ENCODE assay signal across 8 cellular contexts in genomic region chr15:25783607-25784131, GRCh38.
DNase-seq lines count a peak whose midpoint lies in the region; ATAC-seq and TF ChIP-seq lines count a peak whose summit lies in the region.

No MANE protein-coding gene starts in this region.

- no peak for TF ChIP-seq RAD21 in SK-N-SH (IDR thresholded peaks at IDR 0.05; ENCODE audit: low read length)

- H3K36me3 Mint-ChIP-seq in activated CD8-positive, alpha-beta T cell treated with anti-CD3 and anti-CD28 coated beads, Interleukin-2, amount 10 ng/mL, durations not matched to agents 7 days and 5 days (ENCODE audit: low read depth): peaks cover 15% of the 10 kb centered on the region

- no peaks in the 10 kb centered on the region for H3K9me3 Mint-ChIP-seq in activated CD8-positive, alpha-beta T cell treated with anti-CD3 and anti-CD28 coated beads, Interleukin-2, amount 10 ng/mL, durations not matched to agents 7 days and 5 days (ENCODE audit: insufficient read depth)

- no peaks in the 10 kb centered on the region for H4K20me1 ChIP-seq in SK-N-SH (ENCODE audit: insufficient read depth)

- no peak overlapping the region for H2AFZ ChIP-seq in SK-N-SH (ENCODE audit: low read depth)

- TF ChIP-seq CTCF in SK-N-SH (IDR thresholded peaks at IDR 0.05): 0 out of 2 replicates have a peak, but pooled peaks have one; percentile 11
- peak; percentile 37 for TF ChIP-seq CTCF in fibroblast of the aortic adventitia (IDR thresholded peaks at IDR 0.05; ENCODE audit: insufficient read depth, low read length)

- H3K27me3 Mint-ChIP-seq in activated CD8-positive, alpha-beta T cell treated with anti-CD3 and anti-CD28 coated beads, Interleukin-2, amount 10 ng/mL, durations not matched to agents 7 days and 5 days (ENCODE audit: low read depth): no peaks in the 10 kb centered on the region

- H3K4me2 ChIP-seq in SK-N-SH: no peak overlapping the region

- H3K9ac ChIP-seq in SK-N-SH: no peak overlapping the region

- peak overlapping the region; percentile 29 for H3K27ac Mint-ChIP-seq in activated CD8-positive, alpha-beta T cell treated with anti-CD3 and anti-CD28 coated beads, Interleukin-2, amount 10 ng/mL, durations not matched to agents 7 days and 5 days

- WGBS in SK-N-SH (ENCODE audit: low lambda C conversion rate): 36% methylated on average over 10 of the region's 12 CpGs

- no peaks in the 10 kb centered on the region for H3K27me3 ChIP-seq in SK-N-SH (ENCODE audit: insufficient read depth)

- H3K4me1 ChIP-seq in SK-N-SH (ENCODE audit: control insufficient read depth in 1 of 2, insufficient read depth in 2 of 2, low read depth in 1 of 2, low read length in 1 of 2): no peaks in the 10 kb centered on the region

- peaks cover 31% of the 10 kb centered on the region for H3K4me1 Mint-ChIP-seq in activated CD8-positive, alpha-beta T cell treated with anti-CD3 and anti-CD28 coated beads, Interleukin-2, amount 10 ng/mL, durations not matched to agents 7 days and 5 days (ENCODE audit: low read depth)

- no peaks in the 10 kb centered on the region for H3K36me3 ChIP-seq in SK-N-SH (replicated peaks in 1 of 2; ENCODE audit: control insufficient read depth in 1 of 2, insufficient read depth in 2 of 2, low read length in 1 of 2)

- H3K9me2 ChIP-seq in SK-N-SH: no peaks in the 10 kb centered on the region

- no peak overlapping the region for H3K4me3 Mint-ChIP-seq in activated CD8-positive, alpha-beta T cell treated with anti-CD3 and anti-CD28 coated beads, Interleukin-2, amount 10 ng/mL, durations not matched to agents 7 days and 5 days

- no peaks in the 10 kb centered on the region for H3K79me2 ChIP-seq in SK-N-SH (ENCODE audit: insufficient read depth)

- no peaks in the 10 kb centered on the region for H3K9me3 ChIP-seq in SK-N-SH

- TF ChIP-seq EP300 in SK-N-SH (IDR thresholded peaks at IDR 0.05; ENCODE audit: borderline replicate concordance in 1 of 2, low read depth in 1 of 2, low read length in 1 of 2): no peak

- H3K4me3 ChIP-seq in SK-N-SH (ENCODE audit: low read depth in 2 of 2, low read length in 1 of 2) (no peak overlapping the region), fibroblast of the aortic adventitia (ENCODE audit: low read depth, low read length) (no peak overlapping the region)

- no peak for ATAC-seq in SK-N-SH treated with all-trans-retinoic acid at 6 μM for 48 hours
- ATAC-seq in activated CD8-positive, alpha-beta T cell treated with anti-CD3 and anti-CD28 coated beads, Interleukin-2, amount 10 ng/mL, durations not matched to agents 7 days and 5 days: peak; percentile 33
- ATAC-seq in HG02981 (IDR thresholded peaks at IDR 0.05; ENCODE audit: unreplicated experiment): no peak
- no peak for ATAC-seq in HG03139 (IDR thresholded peaks at IDR 0.05; ENCODE audit: unreplicated experiment)

- DNase-seq in SK-N-SH (no peak), fibroblast of the aortic adventitia (ENCODE audit: low read depth) (peak; percentile 37), NCI-H187 treated with DMSO at 0.1 percent for 48 hours (lab: John Stamatoyannopoulos, UW) (no peak)
- DNase-seq in activated CD8-positive, alpha-beta T cell treated with anti-CD3 and anti-CD28 coated beads, Interleukin-2, amount 10 ng/mL, durations not matched to agents 7 days and 5 days: peak; percentile 55
- DNase-seq in stimulated activated CD8-positive, alpha-beta memory T cell treated with anti-CD3 and anti-CD28 coated beads, Interleukin-7, amount 100 ng/mL, for 1 hour (ENCODE audit: low read depth in 2 of 2): peak; percentile 12 to 19

- no peak overlapping the region for H3K27ac ChIP-seq in SK-N-SH (ENCODE audit: low read depth in 2 of 2, low read length in 1 of 2)

- POLR2A ChIA-PET in SK-N-SH (lab: Yijun Ruan, JAX): no interaction called here
- POLR2A ChIA-PET in activated CD8-positive, alpha-beta T cell treated with anti-CD3 and anti-CD28 coated beads, Interleukin-2, amount 10 ng/mL, durations not matched to agents 7 days and 5 days (lab: Charles Lee): interaction anchor here (0.6 to 1.8 kb wide), 2 partner anchors 78 to 150 kb away, joined by 3 to 6 read pairs; no protein-coding TSS in a partner anchor

- H3F3A ChIP-seq in SK-N-SH (replicated peaks; ENCODE audit: insufficient read depth): no peaks in the 10 kb centered on the region

- CTCF ChIA-PET in SK-N-SH (lab: Yijun Ruan, JAX): interaction anchor here (1.3 kb wide), 1 partner anchor 150 kb away, joined by 7 read pairs; no protein-coding TSS in a partner anchor
- CTCF ChIA-PET in activated CD8-positive, alpha-beta T cell treated with anti-CD3 and anti-CD28 coated beads, Interleukin-2, amount 10 ng/mL, durations not matched to agents 7 days and 5 days (lab: Charles Lee): interaction anchor here (0.7 to 4.3 kb wide), 16 partner anchors 10 to 150 kb away, joined by 3 to 30 read pairs (median 4); no protein-coding TSS in a partner anchor

TF ChIP-seq in SK-N-SH, 30 proteins besides CTCF, POLR2A, EP300 and RAD21:
- TF ChIP-seq TAF1 (IDR thresholded peaks at IDR 0.05; ENCODE audit: borderline replicate concordance, low read depth, low read length) (no peak), POLR2AphosphoS5 (IDR thresholded peaks at IDR 0.05; ENCODE audit: low read depth, low read length) (no peak), GATA2 (CRISPR knock-in tag; IDR thresholded peaks at IDR 0.05) (no peak), PBX3 (IDR thresholded peaks at IDR 0.05) (no peak)

TF ChIP-seq in SK-N-SH treated with all-trans-retinoic acid at 6 μM for 48 hours, 23 proteins besides CTCF, POLR2A, EP300 and RAD21:
- TF ChIP-seq ZNF565 (CRISPR knock-in tag; conservative IDR thresholded peaks at IDR 0.05; ENCODE audit: low read depth): no peak
- TF ChIP-seq CSRNP3 (CRISPR knock-in tag; IDR thresholded peaks at IDR 0.05): no peak
- no peak for TF ChIP-seq BACH2 (CRISPR knock-in tag; IDR thresholded peaks at IDR 0.05; ENCODE audit: borderline replicate concordance)
- no peak for TF ChIP-seq ZFP3 (CRISPR knock-in tag; IDR thresholded peaks at IDR 0.05)
- TF ChIP-seq ZNF8 (CRISPR knock-in tag; IDR thresholded peaks at IDR 0.05): no peak
- TF ChIP-seq CSDC2 (CRISPR knock-in tag; IDR thresholded peaks at IDR 0.05): no peak

Comparison
In these comparisons a context has a peak if more than half of its experiments do, and no peak if none do; other contexts are left out.
1. DNase-seq: peak in activated CD8-positive, alpha-beta T cell treated with anti-CD3 and anti-CD28 coated beads, Interleukin-2, amount 10 ng/mL, durations not matched to agents 7 days and 5 days (single experiment), fibroblast of the aortic adventitia (single experiment) and stimulated activated CD8-positive, alpha-beta memory T cell treated with anti-CD3 and anti-CD28 coated beads, Interleukin-7, amount 100 ng/mL, for 1 hour (2 of 2); none in SK-N-SH (single experiment) and NCI-H187 treated with DMSO at 0.1 percent for 48 hours (single experiment).